In the genomic region with DNA sequence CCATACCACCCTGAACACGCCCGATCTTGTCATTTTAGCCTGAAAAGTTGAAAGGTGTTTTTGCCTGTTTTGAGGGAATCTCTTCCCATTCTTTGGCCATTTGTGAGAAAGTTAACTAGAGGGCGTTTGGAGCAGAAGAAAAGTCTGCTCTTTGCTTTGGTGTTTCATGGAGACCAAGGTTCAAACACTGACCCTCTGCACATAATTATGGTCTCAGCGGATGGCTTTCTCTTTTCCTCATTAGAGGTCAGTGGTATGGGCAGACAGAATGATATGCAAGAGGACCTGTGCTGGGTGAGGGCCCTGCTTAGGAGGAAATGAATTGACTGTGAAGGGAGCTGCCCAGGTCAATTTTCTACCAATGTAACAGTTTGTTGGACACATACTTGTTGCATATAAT, we compare ENCODE assay signal across 23 cellular contexts.
"Had no signal": no experiment of that assay in that cellular context is flagged by ENCODE, and none has a peak within 500 bp of the region (broad histone marks: within the 10 kb centered on the region; RNA-seq: fewer than 3 reads in every experiment).

No MANE protein-coding gene starts in this region.

- H3K36me3 ChIP-seq: MG63, SJSA1 had no signal

- DNase-seq: Karpas-422, KG1, MG63, NCI-H1092, NCI-H1105 treated with DMSO at 0.1 percent for 48 hours, NCI-H1417 treated with DMSO at 0.1 percent for 48 hours, NCI-H146, NCI-H1694 treated with DMSO at 0.1 percent for 48 hours, NCI-H1930, NCI-H2081 treated with DMSO at 0.1 percent for 48 hours, NCI-H2227 treated with DMSO at 0.1 percent for 48 hours, NCI-H524 treated with DMSO at 0.1 percent for 48 hours, NCI-H69, NCI-H774, Right ventricle myocardium superior, RPMI8226, SIG-M5, T-helper 1 cell had no signal

- FAIRE-seq: HTR-8/SVneo, RCC 7860 had no signal

- H3K4me3 ChIP-seq: MG63, SJSA1, SK-N-MC had no signal

- H3K27ac ChIP-seq: HL-60, SJSA1, SK-N-MC had no signal

- H3K9me3 ChIP-seq: MG63, SJSA1 had no signal

- H3K27me3 ChIP-seq: MG63, SJSA1 had no signal
